ENCODE assay signal across 1 cellular context in genomic region chr9:75085640-75086039, GRCh38.
A peak's percentile ranks its signal among the peaks of the same experiment; 100 is the strongest.
TF ChIP-seq lines count a peak whose summit lies in the region.

No MANE protein-coding gene starts in this region.

TF ChIP-seq in GM12878, 131 proteins besides CTCF, POLR2A, EP300 and RAD21:
- no peak for TF ChIP-seq ZNF217 (IDR thresholded peaks at IDR 0.05)
- no peak for TF ChIP-seq DPF2 (IDR thresholded peaks at IDR 0.05)
- peak; percentile 17; the same call in 1 of the 2 replicates for TF ChIP-seq SPI1 (IDR thresholded peaks at IDR 0.05; ENCODE audit: borderline replicate concordance, insufficient read depth, low read depth, low read length)
- TF ChIP-seq JUND (IDR thresholded peaks at IDR 0.05; ENCODE audit: low read depth, low read length) = no peak
- TF ChIP-seq NFXL1 (IDR thresholded peaks at IDR 0.05; ENCODE audit: borderline replicate concordance) = no peak
- no peak for TF ChIP-seq ZZZ3 (IDR thresholded peaks at IDR 0.05; ENCODE audit: control insufficient read depth, insufficient read length, low read depth)
- TF ChIP-seq SMAD1 (IDR thresholded peaks at IDR 0.05; ENCODE audit: low read depth, partially characterized antibody) = no peak
- TF ChIP-seq ZNF384 (IDR thresholded peaks at IDR 0.05; ENCODE audit: borderline replicate concordance, low read depth, low read length) = peak; percentile 19; the same call in 1 of the 2 replicates
- TF ChIP-seq LARP7 (IDR thresholded peaks at IDR 0.05) = no peak
- TF ChIP-seq ZNF274 (IDR thresholded peaks at IDR 0.05; ENCODE audit: insufficient read depth, insufficient read length) = no peak
- no peak for TF ChIP-seq HDGF (IDR thresholded peaks at IDR 0.05)
